8 cellular contexts compared by ENCODE assay signal in the genomic region with DNA sequence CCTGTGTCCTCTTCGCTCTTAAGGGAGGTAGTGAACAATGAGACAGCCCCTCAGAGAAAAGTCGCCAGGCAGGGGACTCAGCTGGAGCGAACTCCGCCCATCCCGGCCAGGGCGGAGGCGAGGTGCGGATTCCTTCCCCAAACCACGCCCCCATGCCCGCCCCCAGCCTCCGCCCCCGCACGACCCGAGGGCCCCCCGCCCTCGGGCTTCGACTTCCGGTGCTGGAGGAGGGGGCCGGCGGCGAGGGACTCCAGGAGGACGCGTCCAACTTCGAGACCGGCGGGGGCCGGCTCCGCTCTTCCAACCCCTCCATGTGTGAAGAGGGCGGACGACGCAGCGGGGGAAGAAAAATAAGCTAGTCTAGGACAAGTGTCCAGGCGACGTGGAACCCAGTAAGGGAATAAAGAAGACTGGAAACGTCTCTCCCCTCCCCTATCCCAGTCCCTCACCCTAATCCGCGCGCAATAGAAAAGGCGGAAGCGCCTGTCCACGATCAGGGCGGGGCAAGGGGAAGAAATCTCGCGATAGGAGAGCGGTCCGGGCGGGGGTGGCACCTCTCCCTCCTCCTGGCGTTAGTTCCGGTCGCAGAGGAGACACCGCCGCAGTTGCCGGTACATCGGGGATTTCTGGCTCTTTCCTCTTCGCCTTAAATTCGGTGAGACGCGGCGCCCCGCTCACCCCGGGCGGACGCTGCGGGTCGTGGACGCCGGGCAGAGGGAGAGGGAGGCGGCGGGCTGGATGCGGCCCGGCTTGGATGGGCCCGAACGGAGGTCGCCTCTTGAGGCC. TPM values are rescaled to one million over a fixed set of nuclear protein-coding genes. Genes with fewer than 3 reads are reported as not detected.
DNase-seq lines count a peak whose midpoint lies in the region; ATAC-seq and TF ChIP-seq lines count a peak whose summit lies in the region.

A gene (plus strand): TSS at position 575 of the 786 bp plus-strand sequence. CDS start 1,308 bp downstream, outside the sequence.

- H3K4ac ChIP-seq in IMR-90 (ENCODE audit: low read depth, low read length) = peak within 1 kb of the TSS; percentile 99

- H3K36me3 ChIP-seq in IMR-90 (ENCODE audit: control insufficient read depth, insufficient read depth, low read length) = peaks cover 14% of the 10 kb centered on the region

- peak within 1 kb of the TSS; percentile 96 for H3K18ac ChIP-seq in IMR-90 (ENCODE audit: low read depth, low read length)

- H4K20me1 ChIP-seq in IMR-90 (ENCODE audit: insufficient read depth, low read length) = peaks cover 45% of the 10 kb centered on the region

- 1% methylated on average over 26 of the region's 74 CpGs; no CpG with 5 or more reads in 1 of the 2 experiments for WGBS in IMR-90 (ENCODE audit: extremely low coverage in 2 of 2, insufficient read length in 1 of 2), 2 experiments

- TF ChIP-seq POLR2A in IMR-90 (IDR thresholded peaks at IDR 0.05; ENCODE audit: low read depth, low read length) = peak; percentile 98

- dilution Hi-C loops in IMR-90 (cut with HindIII; ENCODE audit: low sequenced_read_pairs, unreplicated experiment) = no loop called here

- peaks cover 2 to 17% of the 10 kb centered on the region in 2 experiments; a peak in 3 of 4 replicates for H3K79me1 ChIP-seq in IMR-90 (ENCODE audit: low read depth in 1 of 2, low read length in 2 of 2)

- H3K23ac ChIP-seq in IMR-90 (ENCODE audit: low read depth, low read length) = peak within 1 kb of the TSS; percentile 99

- H2AFZ ChIP-seq in IMR-90 (replicated peaks; ENCODE audit: low read length, poor library complexity) = peak within 1 kb of the TSS; percentile 99

- peak within 1 kb of the TSS; percentile 83 to 100 for H4K8ac ChIP-seq in IMR-90 (ENCODE audit: low read depth in 2 of 2, low read length in 2 of 2)

- peak within 1 kb of the TSS; percentile 96 for H3K9ac ChIP-seq in IMR-90 (ENCODE audit: low read depth, low read length)

- ATAC-seq in GM21528 (IDR thresholded peaks at IDR 0.05; ENCODE audit: low FRiP score, unreplicated experiment) (peak; percentile 87), IMR-90 (ENCODE audit: low read depth) (peak; percentile 86)

- DNase-seq in DMS 273 (lab: John Stamatoyannopoulos, UW; ENCODE audit: unreplicated experiment) = peak; percentile 98
- peak; percentile 96 for DNase-seq in IMR-90
- peak; percentile 97 for DNase-seq in OCI-M1 (lab: John Stamatoyannopoulos, UW)
- peak; percentile 93 for DNase-seq in activated T-cell treated with anti-CD3 and anti-CD28 coated beads for 24 hours (ENCODE audit: low read depth)
- DNase-seq in epidermal melanocyte (ENCODE audit: insufficient read length, low spot score) = peak; percentile 93
- peak; percentile 95 to 97 for DNase-seq in stimulated activated CD8-positive, alpha-beta memory T cell treated with anti-CD3 and anti-CD28 coated beads, Interleukin-4, amount 100 ng/mL, for 1 hour (ENCODE audit: low read depth in 2 of 2, low spot score in 1 of 2)

- POLR2A ChIA-PET in IMR-90 (lab: Charles Lee; ENCODE audit: unreplicated experiment) = no interaction called here

- TF ChIP-seq RAD21 in IMR-90 (IDR thresholded peaks at IDR 0.05; ENCODE audit: low read length) = no peak; the same call in 1 of the 2 replicates

- in situ Hi-C loops in IMR-90 (cut with MboI; ENCODE audit: low sequenced_read_pairs) = loop anchor here (5.0 kb wide), 1 partner anchor 64 kb away; no protein-coding TSS in a partner anchor

- H3K56ac ChIP-seq in IMR-90 (ENCODE audit: extremely low read depth, insufficient read depth, low read length) = peak within 1 kb of the TSS; percentile 100

- no TSS peak for BruUV-seq in IMR-90 (replicated peaks; lab: Mats Ljungman, UMichigan)

- H4K91ac ChIP-seq in IMR-90 (ENCODE audit: insufficient read depth, low read depth, low read length) = peak within 1 kb of the TSS; percentile 100

- peak within 1 kb of the TSS; percentile 99 for H2BK5ac ChIP-seq in IMR-90 (ENCODE audit: low read depth, low read length, poor library complexity, severe bottlenecking)

- H3K4me3 ChIP-seq in IMR-90 (ENCODE audit: insufficient read depth, low read depth, low read length) (peak within 1 kb of the TSS; percentile 91), mononuclear cell (ENCODE audit: low read length) (peak within 1 kb of the TSS; percentile 74)

- H2BK20ac ChIP-seq in IMR-90 (ENCODE audit: low read depth, low read length) = peak within 1 kb of the TSS; percentile 95

- TF ChIP-seq CTCF in IMR-90 (conservative IDR thresholded peaks at IDR 0.05; ENCODE audit: low read depth, low read length) = no peak

- H3K4me2 ChIP-seq in IMR-90 (ENCODE audit: low read depth, low read length) = peak within 1 kb of the TSS; percentile 93

- peak within 1 kb of the TSS; percentile 96 for H3K27ac ChIP-seq in IMR-90 (ENCODE audit: insufficient read depth, low read length)

- peak within 1 kb of the TSS; percentile 100 for H3K14ac ChIP-seq in IMR-90 (replicated peaks; ENCODE audit: low read depth, low read length)

- H3K4me1 ChIP-seq in IMR-90 (ENCODE audit: control insufficient read depth, insufficient read depth, low read length) = peaks cover 10% of the 10 kb centered on the region
- H3K4me1 ChIP-seq in mononuclear cell (ENCODE audit: insufficient read depth, low read length) = peaks cover 34% of the 10 kb centered on the region

- intact Hi-C loops in IMR-90 (cut with micrococcal nuclease) = loop anchor here (1.0 to 10.0 kb wide), 4 partner anchors 25 to 197 kb away; no protein-coding TSS in a partner anchor

- H2AK5ac ChIP-seq in IMR-90 (ENCODE audit: low read depth, low read length) = peak within 1 kb of the TSS; percentile 88

- H2BK120ac ChIP-seq in IMR-90 (ENCODE audit: low read depth, low read length) = peak within 1 kb of the TSS; percentile 100

- no peaks in the 10 kb centered on the region for H3K27me3 ChIP-seq in IMR-90 (ENCODE audit: control insufficient read depth, insufficient read depth, low read length)
- H3K27me3 ChIP-seq in mononuclear cell (ENCODE audit: insufficient read depth, low read length) = no peaks in the 10 kb centered on the region

- H3K9me3 ChIP-seq in IMR-90 (ENCODE audit: control insufficient read depth, insufficient read depth, low read length) = no peaks in the 10 kb centered on the region
- H3K9me3 ChIP-seq in mononuclear cell (ENCODE audit: low read depth, low read length) = no peaks in the 10 kb centered on the region

- H2BK15ac ChIP-seq in IMR-90 (ENCODE audit: low read depth, low read length) = peak within 1 kb of the TSS; percentile 100

- H2AK9ac ChIP-seq in IMR-90 (replicated peaks; ENCODE audit: low read depth, low read length, poor library complexity) = peak within 1 kb of the TSS; percentile 94

- H4K5ac ChIP-seq in IMR-90 (ENCODE audit: low read depth, low read length) = peak within 1 kb of the TSS; percentile 87

- peaks cover 3% of the 10 kb centered on the region; the same call in 1 of the 2 replicates for H3K9me1 ChIP-seq in IMR-90 (ENCODE audit: insufficient read depth, low read length)

- CTCF ChIA-PET in IMR-90 (lab: Yijun Ruan, JAX) = no interaction called here

TF ChIP-seq in IMR-90, 13 proteins besides CTCF, POLR2A, EP300 and RAD21:
- TF ChIP-seq, protein P1, sequence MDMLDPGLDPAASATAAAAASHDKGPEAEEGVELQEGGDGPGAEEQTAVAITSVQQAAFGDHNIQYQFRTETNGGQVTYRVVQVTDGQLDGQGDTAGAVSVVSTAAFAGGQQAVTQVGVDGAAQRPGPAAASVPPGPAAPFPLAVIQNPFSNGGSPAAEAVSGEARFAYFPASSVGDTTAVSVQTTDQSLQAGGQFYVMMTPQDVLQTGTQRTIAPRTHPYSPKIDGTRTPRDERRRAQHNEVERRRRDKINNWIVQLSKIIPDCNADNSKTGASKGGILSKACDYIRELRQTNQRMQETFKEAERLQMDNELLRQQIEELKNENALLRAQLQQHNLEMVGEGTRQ (IDR thresholded peaks at IDR 0.05; ENCODE audit: low read depth, low read length) = 0 out of 2 replicates have a peak, but pooled peaks have one; percentile 2
- TF ChIP-seq MAZ (IDR thresholded peaks at IDR 0.05; ENCODE audit: borderline replicate concordance, low read depth, low read length) = peak; percentile 98
- TF ChIP-seq CHD1 (IDR thresholded peaks at IDR 0.05; ENCODE audit: low read depth, low read length) = peak; percentile 98; the same call in 1 of the 2 replicates
- TF ChIP-seq, protein P2, sequence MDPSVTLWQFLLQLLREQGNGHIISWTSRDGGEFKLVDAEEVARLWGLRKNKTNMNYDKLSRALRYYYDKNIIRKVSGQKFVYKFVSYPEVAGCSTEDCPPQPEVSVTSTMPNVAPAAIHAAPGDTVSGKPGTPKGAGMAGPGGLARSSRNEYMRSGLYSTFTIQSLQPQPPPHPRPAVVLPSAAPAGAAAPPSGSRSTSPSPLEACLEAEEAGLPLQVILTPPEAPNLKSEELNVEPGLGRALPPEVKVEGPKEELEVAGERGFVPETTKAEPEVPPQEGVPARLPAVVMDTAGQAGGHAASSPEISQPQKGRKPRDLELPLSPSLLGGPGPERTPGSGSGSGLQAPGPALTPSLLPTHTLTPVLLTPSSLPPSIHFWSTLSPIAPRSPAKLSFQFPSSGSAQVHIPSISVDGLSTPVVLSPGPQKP (IDR thresholded peaks at IDR 0.05; ENCODE audit: borderline replicate concordance, low read depth, low read length) = peak; percentile 36; the same call in 1 of the 2 replicates
- TF ChIP-seq CEBPB (IDR thresholded peaks at IDR 0.05; ENCODE audit: low read depth, low read length) = no peak
- TF ChIP-seq RCOR1 (IDR thresholded peaks at IDR 0.05; ENCODE audit: insufficient replicate concordance, low read length) = no peak
- peak; percentile 95 for TF ChIP-seq BHLHE40 (IDR thresholded peaks at IDR 0.05; ENCODE audit: low read depth, low read length)
- 0 out of 2 replicates have a peak, but pooled peaks have one; percentile 5 for TF ChIP-seq NFE2L2 (IDR thresholded peaks at IDR 0.05; ENCODE audit: low read depth, low read length)
- 0 out of 2 replicates have a peak, but pooled peaks have one; percentile 14 for TF ChIP-seq MXI1 (IDR thresholded peaks at IDR 0.05; ENCODE audit: borderline replicate concordance, low read depth, low read length)
- no peak for TF ChIP-seq RFX5 (IDR thresholded peaks at IDR 0.05; ENCODE audit: low read depth, low read length)

RNA-seq across cellular contexts. Expression of the gene that starts here (rescaled TPM):
- total RNA-seq in IMR-90 (2012; rRNA removed) (268 and 323 TPM in 2 replicates), mononuclear cell (559 TPM)
- 187 and 204 TPM in 2 replicates for polyA plus RNA-seq in IMR-90 (2012; rRNA removed)
- 31.6 and 185 TPM in 2 replicates for polyA plus RNA-seq in IMR-90 (2012; cell fraction: cytosol; rRNA removed)
- 11.5 and 146 TPM in 2 replicates for polyA plus RNA-seq in IMR-90 (2012; cell fraction: nucleus; rRNA removed; ENCODE audit: low replicate concordance)

Comparison
In these comparisons a context has a peak if more than half of its experiments do, and no peak if none do; other contexts are left out.
1. Peak in every context shown above with its lines: DNase-seq, ATAC-seq, H3K4me3 ChIP-seq and H3K27ac ChIP-seq.